In the genomic region with DNA sequence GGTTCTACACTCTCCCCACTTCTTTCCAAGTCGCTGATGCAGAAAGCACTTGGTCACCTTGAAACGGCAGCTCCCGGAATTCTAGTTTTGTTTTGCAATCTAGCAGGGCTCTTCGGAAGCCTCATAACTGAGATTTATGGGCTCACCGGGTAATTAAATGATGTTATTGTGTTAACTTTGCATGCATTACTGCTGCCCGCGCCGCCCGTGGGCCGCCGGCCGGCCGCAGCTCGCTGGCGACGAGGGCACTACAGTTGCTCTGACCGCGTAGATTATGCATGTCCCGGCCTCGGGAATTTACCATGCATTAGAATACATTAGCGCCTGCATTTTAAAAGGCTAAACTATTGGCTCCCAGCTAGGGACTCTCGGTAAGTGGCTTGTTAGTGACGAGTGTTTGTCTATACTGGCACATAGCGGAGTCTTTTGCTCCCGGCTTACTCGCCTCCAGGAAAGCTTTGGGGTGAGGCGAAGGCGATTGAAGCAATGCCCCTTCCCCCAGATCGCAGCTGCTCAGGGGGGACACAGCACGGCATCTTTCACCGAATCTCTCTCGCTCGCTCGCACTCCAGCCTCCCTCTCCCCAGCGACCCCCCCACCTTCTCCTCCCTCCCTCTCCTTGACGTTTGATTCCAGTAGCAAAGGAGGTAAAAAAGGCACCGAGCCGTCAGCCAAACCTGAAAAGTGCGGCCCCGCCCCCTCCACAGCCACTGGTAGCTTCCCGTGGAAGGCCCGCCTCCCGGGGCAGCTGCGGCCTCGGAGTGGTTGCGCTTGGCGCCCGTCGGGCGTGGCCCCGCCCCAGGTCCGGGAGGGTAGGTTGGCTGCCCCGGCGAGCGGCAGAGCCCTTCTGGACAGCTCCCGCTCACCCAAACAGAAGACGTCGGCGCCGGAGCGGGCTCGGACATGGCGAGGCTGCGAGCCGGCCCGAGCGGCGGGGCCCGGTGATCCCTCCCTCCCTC, we compare ENCODE assay signal across 1 cellular context.
TF ChIP-seq lines count a peak whose summit lies in the region.

A gene (plus strand): TSS at position 839 of the 959 bp plus-strand sequence. CDS start 343 bp downstream, outside the sequence.

TF ChIP-seq in HEK293, 187 proteins besides CTCF, POLR2A, EP300 and RAD21 (continued from another document and continues in another):
- TF ChIP-seq, protein P1, sequence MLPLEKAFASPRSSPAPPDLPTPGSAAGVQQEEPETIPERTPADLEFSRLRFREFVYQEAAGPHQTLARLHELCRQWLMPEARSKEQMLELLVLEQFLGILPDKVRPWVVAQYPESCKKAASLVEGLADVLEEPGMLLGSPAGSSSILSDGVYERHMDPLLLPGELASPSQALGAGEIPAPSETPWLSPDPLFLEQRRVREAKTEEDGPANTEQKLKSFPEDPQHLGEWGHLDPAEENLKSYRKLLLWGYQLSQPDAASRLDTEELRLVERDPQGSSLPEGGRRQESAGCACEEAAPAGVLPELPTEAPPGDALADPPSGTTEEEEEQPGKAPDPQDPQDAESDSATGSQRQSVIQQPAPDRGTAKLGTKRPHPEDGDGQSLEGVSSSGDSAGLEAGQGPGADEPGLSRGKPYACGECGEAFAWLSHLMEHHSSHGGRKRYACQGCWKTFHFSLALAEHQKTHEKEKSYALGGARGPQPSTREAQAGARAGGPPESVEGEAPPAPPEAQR (tag by site-specific recombination; IDR thresholded peaks at IDR 0.05) = no peak
- TF ChIP-seq ZNF341 (tag by site-specific recombination; IDR thresholded peaks at IDR 0.05; ENCODE audit: low read depth) (peak; percentile 65), KLF8 (tag by site-specific recombination; IDR thresholded peaks at IDR 0.05) (no peak), ZNF596 (tag by site-specific recombination; IDR thresholded peaks at IDR 0.05) (no peak), ZNF157 (tag by site-specific recombination; IDR thresholded peaks at IDR 0.05) (no peak), ZNF350 (tag by site-specific recombination; IDR thresholded peaks at IDR 0.05) (no peak), ZNF48 (tag by site-specific recombination; IDR thresholded peaks at IDR 0.05) (no peak), FEZF1 (tag by site-specific recombination; IDR thresholded peaks at IDR 0.05) (0 out of 2 replicates have a peak, but pooled peaks have one; percentile 37), ZSCAN30 (tag by site-specific recombination; IDR thresholded peaks at IDR 0.05) (0 out of 2 replicates have a peak, but pooled peaks have one; percentile 26), ZBTB21 (tag by site-specific recombination; IDR thresholded peaks at IDR 0.05) (no peak), ZNF426 (tag by site-specific recombination; IDR thresholded peaks at IDR 0.05) (no peak), ZNF792 (tag by site-specific recombination; IDR thresholded peaks at IDR 0.05) (no peak), ZIC2 (tag by site-specific recombination; IDR thresholded peaks at IDR 0.05) (no peak), ZNF354C (tag by site-specific recombination; IDR thresholded peaks at IDR 0.05; ENCODE audit: borderline replicate concordance, low read depth) (no peak)
- TF ChIP-seq, protein P2, sequence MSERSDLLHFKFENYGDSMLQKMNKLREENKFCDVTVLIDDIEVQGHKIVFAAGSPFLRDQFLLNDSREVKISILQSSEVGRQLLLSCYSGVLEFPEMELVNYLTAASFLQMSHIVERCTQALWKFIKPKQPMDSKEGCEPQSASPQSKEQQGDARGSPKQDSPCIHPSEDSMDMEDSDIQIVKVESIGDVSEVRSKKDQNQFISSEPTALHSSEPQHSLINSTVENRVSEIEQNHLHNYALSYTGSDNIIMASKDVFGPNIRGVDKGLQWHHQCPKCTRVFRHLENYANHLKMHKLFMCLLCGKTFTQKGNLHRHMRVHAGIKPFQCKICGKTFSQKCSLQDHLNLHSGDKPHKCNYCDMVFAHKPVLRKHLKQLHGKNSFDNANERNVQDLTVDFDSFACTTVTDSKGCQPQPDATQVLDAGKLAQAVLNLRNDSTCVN (tag by site-specific recombination; optimal IDR thresholded peaks at IDR 0.05) = peak; percentile 36
- TF ChIP-seq, protein P3, sequence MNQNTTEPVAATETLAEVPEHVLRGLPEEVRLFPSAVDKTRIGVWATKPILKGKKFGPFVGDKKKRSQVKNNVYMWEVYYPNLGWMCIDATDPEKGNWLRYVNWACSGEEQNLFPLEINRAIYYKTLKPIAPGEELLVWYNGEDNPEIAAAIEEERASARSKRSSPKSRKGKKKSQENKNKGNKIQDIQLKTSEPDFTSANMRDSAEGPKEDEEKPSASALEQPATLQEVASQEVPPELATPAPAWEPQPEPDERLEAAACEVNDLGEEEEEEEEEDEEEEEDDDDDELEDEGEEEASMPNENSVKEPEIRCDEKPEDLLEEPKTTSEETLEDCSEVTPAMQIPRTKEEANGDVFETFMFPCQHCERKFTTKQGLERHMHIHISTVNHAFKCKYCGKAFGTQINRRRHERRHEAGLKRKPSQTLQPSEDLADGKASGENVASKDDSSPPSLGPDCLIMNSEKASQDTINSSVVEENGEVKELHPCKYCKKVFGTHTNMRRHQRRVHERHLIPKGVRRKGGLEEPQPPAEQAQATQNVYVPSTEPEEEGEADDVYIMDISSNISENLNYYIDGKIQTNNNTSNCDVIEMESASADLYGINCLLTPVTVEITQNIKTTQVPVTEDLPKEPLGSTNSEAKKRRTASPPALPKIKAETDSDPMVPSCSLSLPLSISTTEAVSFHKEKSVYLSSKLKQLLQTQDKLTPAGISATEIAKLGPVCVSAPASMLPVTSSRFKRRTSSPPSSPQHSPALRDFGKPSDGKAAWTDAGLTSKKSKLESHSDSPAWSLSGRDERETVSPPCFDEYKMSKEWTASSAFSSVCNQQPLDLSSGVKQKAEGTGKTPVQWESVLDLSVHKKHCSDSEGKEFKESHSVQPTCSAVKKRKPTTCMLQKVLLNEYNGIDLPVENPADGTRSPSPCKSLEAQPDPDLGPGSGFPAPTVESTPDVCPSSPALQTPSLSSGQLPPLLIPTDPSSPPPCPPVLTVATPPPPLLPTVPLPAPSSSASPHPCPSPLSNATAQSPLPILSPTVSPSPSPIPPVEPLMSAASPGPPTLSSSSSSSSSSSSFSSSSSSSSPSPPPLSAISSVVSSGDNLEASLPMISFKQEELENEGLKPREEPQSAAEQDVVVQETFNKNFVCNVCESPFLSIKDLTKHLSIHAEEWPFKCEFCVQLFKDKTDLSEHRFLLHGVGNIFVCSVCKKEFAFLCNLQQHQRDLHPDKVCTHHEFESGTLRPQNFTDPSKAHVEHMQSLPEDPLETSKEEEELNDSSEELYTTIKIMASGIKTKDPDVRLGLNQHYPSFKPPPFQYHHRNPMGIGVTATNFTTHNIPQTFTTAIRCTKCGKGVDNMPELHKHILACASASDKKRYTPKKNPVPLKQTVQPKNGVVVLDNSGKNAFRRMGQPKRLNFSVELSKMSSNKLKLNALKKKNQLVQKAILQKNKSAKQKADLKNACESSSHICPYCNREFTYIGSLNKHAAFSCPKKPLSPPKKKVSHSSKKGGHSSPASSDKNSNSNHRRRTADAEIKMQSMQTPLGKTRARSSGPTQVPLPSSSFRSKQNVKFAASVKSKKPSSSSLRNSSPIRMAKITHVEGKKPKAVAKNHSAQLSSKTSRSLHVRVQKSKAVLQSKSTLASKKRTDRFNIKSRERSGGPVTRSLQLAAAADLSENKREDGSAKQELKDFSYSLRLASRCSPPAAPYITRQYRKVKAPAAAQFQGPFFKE (tag by site-specific recombination; IDR thresholded peaks at IDR 0.05; ENCODE audit: borderline replicate concordance) = no peak
- TF ChIP-seq, protein P4, sequence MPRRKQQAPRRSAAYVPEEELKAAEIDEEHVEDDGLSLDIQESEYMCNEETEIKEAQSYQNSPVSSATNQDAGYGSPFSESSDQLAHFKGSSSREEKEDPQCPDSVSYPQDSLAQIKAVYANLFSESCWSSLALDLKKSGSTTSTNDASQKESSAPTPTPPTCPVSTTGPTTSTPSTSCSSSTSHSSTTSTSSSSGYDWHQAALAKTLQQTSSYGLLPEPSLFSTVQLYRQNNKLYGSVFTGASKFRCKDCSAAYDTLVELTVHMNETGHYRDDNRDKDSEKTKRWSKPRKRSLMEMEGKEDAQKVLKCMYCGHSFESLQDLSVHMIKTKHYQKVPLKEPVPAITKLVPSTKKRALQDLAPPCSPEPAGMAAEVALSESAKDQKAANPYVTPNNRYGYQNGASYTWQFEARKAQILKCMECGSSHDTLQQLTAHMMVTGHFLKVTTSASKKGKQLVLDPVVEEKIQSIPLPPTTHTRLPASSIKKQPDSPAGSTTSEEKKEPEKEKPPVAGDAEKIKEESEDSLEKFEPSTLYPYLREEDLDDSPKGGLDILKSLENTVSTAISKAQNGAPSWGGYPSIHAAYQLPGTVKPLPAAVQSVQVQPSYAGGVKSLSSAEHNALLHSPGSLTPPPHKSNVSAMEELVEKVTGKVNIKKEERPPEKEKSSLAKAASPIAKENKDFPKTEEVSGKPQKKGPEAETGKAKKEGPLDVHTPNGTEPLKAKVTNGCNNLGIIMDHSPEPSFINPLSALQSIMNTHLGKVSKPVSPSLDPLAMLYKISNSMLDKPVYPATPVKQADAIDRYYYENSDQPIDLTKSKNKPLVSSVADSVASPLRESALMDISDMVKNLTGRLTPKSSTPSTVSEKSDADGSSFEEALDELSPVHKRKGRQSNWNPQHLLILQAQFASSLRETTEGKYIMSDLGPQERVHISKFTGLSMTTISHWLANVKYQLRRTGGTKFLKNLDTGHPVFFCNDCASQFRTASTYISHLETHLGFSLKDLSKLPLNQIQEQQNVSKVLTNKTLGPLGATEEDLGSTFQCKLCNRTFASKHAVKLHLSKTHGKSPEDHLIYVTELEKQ (tag by site-specific recombination; IDR thresholded peaks at IDR 0.05; ENCODE audit: borderline replicate concordance) = no peak
- TF ChIP-seq, protein P5, sequence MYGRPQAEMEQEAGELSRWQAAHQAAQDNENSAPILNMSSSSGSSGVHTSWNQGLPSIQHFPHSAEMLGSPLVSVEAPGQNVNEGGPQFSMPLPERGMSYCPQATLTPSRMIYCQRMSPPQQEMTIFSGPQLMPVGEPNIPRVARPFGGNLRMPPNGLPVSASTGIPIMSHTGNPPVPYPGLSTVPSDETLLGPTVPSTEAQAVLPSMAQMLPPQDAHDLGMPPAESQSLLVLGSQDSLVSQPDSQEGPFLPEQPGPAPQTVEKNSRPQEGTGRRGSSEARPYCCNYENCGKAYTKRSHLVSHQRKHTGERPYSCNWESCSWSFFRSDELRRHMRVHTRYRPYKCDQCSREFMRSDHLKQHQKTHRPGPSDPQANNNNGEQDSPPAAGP (tag by site-specific recombination; IDR thresholded peaks at IDR 0.05) = no peak
- TF ChIP-seq, protein P6, sequence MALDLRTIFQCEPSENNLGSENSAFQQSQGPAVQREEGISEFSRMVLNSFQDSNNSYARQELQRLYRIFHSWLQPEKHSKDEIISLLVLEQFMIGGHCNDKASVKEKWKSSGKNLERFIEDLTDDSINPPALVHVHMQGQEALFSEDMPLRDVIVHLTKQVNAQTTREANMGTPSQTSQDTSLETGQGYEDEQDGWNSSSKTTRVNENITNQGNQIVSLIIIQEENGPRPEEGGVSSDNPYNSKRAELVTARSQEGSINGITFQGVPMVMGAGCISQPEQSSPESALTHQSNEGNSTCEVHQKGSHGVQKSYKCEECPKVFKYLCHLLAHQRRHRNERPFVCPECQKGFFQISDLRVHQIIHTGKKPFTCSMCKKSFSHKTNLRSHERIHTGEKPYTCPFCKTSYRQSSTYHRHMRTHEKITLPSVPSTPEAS (tag by site-specific recombination; IDR thresholded peaks at IDR 0.05) = no peak; the same call in 1 of the 2 replicates
- TF ChIP-seq, protein P7, sequence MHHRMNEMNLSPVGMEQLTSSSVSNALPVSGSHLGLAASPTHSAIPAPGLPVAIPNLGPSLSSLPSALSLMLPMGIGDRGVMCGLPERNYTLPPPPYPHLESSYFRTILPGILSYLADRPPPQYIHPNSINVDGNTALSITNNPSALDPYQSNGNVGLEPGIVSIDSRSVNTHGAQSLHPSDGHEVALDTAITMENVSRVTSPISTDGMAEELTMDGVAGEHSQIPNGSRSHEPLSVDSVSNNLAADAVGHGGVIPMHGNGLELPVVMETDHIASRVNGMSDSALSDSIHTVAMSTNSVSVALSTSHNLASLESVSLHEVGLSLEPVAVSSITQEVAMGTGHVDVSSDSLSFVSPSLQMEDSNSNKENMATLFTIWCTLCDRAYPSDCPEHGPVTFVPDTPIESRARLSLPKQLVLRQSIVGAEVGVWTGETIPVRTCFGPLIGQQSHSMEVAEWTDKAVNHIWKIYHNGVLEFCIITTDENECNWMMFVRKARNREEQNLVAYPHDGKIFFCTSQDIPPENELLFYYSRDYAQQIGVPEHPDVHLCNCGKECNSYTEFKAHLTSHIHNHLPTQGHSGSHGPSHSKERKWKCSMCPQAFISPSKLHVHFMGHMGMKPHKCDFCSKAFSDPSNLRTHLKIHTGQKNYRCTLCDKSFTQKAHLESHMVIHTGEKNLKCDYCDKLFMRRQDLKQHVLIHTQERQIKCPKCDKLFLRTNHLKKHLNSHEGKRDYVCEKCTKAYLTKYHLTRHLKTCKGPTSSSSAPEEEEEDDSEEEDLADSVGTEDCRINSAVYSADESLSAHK (tag by site-specific recombination; IDR thresholded peaks at IDR 0.05) = peak; percentile 96
- TF ChIP-seq, protein P8, sequence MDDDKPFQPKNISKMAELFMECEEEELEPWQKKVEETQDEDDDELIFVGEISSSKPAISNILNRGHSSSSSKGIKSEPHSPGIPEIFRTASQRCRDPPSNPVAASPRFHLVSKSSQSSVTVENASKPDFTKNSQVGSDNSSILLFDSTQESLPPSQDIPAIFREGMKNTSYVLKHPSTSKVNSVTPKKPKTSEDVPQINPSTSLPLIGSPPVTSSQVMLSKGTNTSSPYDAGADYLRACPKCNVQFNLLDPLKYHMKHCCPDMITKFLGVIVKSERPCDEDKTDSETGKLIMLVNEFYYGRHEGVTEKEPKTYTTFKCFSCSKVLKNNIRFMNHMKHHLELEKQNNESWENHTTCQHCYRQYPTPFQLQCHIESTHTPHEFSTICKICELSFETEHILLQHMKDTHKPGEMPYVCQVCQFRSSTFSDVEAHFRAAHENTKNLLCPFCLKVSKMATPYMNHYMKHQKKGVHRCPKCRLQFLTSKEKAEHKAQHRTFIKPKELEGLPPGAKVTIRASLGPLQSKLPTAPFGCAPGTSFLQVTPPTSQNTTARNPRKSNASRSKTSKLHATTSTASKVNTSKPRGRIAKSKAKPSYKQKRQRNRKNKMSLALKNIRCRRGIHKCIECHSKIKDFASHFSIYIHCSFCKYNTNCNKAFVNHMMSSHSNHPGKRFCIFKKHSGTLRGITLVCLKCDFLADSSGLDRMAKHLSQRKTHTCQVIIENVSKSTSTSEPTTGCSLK (tag by site-specific recombination; IDR thresholded peaks at IDR 0.05) = no peak
- TF ChIP-seq, protein P9, sequence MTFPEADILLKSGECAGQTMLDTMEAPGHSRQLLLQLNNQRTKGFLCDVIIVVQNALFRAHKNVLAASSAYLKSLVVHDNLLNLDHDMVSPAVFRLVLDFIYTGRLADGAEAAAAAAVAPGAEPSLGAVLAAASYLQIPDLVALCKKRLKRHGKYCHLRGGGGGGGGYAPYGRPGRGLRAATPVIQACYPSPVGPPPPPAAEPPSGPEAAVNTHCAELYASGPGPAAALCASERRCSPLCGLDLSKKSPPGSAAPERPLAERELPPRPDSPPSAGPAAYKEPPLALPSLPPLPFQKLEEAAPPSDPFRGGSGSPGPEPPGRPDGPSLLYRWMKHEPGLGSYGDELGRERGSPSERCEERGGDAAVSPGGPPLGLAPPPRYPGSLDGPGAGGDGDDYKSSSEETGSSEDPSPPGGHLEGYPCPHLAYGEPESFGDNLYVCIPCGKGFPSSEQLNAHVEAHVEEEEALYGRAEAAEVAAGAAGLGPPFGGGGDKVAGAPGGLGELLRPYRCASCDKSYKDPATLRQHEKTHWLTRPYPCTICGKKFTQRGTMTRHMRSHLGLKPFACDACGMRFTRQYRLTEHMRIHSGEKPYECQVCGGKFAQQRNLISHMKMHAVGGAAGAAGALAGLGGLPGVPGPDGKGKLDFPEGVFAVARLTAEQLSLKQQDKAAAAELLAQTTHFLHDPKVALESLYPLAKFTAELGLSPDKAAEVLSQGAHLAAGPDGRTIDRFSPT (tag by site-specific recombination; IDR thresholded peaks at IDR 0.05) = no peak
